In the genomic region with DNA sequence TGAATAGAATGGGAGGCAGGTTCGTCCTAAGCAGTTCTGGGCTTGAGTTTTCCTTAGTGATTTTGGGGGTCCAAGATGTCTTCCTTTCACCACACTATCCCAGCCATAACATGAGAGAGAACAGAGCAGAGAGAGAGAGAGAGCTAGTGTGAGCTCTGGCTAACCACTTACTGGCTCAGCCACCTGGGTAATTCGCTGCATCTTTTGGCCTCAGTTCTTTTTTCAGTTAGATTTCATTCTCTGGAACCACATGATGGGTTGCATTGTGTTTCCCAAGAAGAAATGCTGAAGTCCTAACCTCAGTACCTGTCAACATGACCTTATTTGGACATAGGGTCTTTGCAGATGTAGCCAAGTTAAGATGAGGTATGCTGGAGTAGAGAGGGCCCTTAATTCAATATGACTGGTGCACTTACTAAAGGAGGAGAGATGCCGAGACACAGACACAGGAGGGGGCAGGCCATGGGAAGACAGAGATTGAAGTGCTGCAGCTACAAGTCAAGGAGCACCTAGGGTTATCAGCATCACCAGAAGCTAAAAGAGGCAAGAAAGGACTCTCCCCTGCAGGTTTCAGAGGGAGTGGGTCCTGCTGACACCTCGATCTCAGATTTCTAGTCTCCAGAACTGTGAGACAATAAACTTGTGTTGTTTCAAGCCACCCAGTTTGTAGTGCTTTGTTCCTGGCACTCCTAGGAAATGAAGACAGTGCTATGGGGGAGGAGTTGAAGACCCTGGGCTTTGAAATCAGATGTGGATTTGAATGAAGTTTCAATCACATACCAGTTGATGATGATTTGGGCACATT, we compare ENCODE assay signal across 1 cellular context.
TF ChIP-seq lines count a peak whose summit lies in the region.

No MANE protein-coding gene starts in this region.

TF ChIP-seq in GM23338, 12 proteins besides CTCF, POLR2A, EP300 and RAD21 (continued from another document):
- TF ChIP-seq, protein P1, sequence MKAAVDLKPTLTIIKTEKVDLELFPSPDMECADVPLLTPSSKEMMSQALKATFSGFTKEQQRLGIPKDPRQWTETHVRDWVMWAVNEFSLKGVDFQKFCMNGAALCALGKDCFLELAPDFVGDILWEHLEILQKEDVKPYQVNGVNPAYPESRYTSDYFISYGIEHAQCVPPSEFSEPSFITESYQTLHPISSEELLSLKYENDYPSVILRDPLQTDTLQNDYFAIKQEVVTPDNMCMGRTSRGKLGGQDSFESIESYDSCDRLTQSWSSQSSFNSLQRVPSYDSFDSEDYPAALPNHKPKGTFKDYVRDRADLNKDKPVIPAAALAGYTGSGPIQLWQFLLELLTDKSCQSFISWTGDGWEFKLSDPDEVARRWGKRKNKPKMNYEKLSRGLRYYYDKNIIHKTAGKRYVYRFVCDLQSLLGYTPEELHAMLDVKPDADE (IDR thresholded peaks at IDR 0.05), result no peak
- TF ChIP-seq NANOG (IDR thresholded peaks at IDR 0.05; ENCODE audit: borderline replicate concordance), result no peak
- no peak for TF ChIP-seq ZNF114 (CRISPR knock-in tag; IDR thresholded peaks at IDR 0.05)
- TF ChIP-seq, protein P2, sequence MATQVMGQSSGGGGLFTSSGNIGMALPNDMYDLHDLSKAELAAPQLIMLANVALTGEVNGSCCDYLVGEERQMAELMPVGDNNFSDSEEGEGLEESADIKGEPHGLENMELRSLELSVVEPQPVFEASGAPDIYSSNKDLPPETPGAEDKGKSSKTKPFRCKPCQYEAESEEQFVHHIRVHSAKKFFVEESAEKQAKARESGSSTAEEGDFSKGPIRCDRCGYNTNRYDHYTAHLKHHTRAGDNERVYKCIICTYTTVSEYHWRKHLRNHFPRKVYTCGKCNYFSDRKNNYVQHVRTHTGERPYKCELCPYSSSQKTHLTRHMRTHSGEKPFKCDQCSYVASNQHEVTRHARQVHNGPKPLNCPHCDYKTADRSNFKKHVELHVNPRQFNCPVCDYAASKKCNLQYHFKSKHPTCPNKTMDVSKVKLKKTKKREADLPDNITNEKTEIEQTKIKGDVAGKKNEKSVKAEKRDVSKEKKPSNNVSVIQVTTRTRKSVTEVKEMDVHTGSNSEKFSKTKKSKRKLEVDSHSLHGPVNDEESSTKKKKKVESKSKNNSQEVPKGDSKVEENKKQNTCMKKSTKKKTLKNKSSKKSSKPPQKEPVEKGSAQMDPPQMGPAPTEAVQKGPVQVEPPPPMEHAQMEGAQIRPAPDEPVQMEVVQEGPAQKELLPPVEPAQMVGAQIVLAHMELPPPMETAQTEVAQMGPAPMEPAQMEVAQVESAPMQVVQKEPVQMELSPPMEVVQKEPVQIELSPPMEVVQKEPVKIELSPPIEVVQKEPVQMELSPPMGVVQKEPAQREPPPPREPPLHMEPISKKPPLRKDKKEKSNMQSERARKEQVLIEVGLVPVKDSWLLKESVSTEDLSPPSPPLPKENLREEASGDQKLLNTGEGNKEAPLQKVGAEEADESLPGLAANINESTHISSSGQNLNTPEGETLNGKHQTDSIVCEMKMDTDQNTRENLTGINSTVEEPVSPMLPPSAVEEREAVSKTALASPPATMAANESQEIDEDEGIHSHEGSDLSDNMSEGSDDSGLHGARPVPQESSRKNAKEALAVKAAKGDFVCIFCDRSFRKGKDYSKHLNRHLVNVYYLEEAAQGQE (IDR thresholded peaks at IDR 0.05; ENCODE audit: unreplicated experiment), result no peak
- TF ChIP-seq, protein P3, sequence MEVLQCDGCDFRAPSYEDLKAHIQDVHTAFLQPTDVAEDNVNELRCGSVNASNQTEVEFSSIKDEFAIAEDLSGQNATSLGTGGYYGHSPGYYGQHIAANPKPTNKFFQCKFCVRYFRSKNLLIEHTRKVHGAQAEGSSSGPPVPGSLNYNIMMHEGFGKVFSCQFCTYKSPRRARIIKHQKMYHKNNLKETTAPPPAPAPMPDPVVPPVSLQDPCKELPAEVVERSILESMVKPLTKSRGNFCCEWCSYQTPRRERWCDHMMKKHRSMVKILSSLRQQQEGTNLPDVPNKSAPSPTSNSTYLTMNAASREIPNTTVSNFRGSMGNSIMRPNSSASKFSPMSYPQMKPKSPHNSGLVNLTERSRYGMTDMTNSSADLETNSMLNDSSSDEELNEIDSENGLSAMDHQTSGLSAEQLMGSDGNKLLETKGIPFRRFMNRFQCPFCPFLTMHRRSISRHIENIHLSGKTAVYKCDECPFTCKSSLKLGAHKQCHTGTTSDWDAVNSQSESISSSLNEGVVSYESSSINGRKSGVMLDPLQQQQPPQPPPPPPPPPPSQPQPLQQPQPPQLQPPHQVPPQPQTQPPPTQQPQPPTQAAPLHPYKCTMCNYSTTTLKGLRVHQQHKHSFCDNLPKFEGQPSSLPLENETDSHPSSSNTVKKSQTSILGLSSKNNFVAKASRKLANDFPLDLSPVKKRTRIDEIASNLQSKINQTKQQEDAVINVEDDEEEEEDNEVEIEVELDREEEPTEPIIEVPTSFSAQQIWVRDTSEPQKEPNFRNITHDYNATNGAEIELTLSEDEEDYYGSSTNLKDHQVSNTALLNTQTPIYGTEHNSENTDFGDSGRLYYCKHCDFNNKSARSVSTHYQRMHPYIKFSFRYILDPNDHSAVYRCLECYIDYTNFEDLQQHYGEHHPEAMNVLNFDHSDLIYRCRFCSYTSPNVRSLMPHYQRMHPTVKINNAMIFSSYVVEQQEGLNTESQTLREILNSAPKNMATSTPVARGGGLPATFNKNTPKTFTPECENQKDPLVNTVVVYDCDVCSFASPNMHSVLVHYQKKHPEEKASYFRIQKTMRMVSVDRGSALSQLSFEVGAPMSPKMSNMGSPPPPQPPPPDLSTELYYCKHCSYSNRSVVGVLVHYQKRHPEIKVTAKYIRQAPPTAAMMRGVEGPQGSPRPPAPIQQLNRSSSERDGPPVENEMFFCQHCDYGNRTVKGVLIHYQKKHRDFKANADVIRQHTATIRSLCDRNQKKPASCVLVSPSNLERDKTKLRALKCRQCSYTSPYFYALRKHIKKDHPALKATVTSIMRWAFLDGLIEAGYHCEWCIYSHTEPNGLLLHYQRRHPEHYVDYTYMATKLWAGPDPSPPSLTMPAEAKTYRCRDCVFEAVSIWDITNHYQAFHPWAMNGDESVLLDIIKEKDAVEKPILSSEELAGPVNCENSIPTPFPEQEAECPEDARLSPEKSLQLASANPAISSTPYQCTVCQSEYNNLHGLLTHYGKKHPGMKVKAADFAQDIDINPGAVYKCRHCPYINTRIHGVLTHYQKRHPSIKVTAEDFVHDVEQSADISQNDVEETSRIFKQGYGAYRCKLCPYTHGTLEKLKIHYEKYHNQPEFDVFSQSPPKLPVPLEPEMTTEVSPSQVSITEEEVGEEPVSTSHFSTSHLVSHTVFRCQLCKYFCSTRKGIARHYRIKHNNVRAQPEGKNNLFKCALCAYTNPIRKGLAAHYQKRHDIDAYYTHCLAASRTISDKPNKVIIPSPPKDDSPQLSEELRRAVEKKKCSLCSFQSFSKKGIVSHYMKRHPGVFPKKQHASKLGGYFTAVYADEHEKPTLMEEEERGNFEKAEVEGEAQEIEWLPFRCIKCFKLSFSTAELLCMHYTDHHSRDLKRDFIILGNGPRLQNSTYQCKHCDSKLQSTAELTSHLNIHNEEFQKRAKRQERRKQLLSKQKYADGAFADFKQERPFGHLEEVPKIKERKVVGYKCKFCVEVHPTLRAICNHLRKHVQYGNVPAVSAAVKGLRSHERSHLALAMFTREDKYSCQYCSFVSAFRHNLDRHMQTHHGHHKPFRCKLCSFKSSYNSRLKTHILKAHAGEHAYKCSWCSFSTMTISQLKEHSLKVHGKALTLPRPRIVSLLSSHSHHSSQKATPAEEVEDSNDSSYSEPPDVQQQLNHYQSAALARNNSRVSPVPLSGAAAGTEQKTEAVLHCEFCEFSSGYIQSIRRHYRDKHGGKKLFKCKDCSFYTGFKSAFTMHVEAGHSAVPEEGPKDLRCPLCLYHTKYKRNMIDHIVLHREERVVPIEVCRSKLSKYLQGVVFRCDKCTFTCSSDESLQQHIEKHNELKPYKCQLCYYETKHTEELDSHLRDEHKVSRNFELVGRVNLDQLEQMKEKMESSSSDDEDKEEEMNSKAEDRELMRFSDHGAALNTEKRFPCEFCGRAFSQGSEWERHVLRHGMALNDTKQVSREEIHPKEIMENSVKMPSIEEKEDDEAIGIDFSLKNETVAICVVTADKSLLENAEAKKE (CRISPR knock-in tag; IDR thresholded peaks at IDR 0.05), result no peak
- no peak for TF ChIP-seq EZH2 (IDR thresholded peaks at IDR 0.05; ENCODE audit: low read depth, unreplicated experiment)
